In the genomic region with DNA sequence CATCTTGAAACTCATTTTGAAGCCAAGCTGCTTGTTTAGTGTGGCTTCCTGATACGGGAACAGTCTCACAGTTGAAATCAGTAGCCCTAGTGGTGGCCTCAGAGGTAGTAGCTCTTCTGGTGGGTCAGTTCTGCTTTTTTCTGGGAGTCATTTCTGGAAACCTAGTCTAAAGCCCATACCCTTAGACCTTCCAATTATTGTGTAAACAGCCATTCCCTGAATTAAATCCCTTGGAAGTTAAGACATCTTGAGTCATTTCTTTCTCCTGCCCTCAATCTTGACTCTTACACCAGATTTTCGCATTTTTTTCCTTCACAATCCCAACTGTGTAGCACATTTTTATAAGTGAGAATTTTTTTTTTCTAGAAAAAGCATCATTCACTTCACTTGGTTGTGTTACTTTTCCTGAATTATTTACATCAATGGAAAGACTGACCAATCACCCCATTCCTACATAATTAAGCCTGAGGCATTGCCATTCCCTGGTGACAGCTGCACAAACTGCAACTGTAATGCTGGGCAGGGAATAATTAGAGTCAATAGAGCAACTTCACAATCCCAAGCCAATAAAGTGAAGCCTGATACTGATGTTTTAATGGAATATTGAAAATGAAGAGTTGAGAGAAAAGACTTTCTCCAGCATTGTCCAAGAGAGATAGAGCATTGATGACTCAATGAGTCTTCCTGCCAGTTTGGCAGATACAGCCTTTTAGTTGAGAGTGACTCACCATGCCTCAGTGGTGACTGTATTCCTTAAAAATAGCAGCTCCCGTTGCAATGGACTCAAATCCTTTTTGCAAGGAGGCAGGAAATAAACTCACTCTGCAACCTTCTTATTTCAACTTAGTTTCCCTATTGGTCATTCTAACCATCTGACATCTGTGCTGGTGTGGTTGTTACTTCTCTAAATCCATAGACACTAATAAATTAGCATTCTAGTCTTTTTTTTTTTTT, we compare ENCODE assay signal across 8 cellular contexts. TPM values are rescaled to one million over a fixed set of nuclear protein-coding genes. Genes with fewer than 3 reads are reported as not detected.
DNase-seq lines count a peak whose midpoint lies in the region; TF ChIP-seq lines count a peak whose summit lies in the region.

No MANE protein-coding gene starts in this region.

- peak overlapping the region in 4 of 10 experiments; percentile 14 to 34 (median 33); a peak in 4 of 20 replicates for H3K4me3 ChIP-seq in BLaER1 treated with 17β-estradiol and CSF1 and Interleukin-3, amounts not matched to agents 10 nM and 100 nM
- H3K4me3 ChIP-seq in GM23248 (peak overlapping the region; percentile 60), osteoblast (ENCODE audit: insufficient read depth, low read length) (peak overlapping the region; percentile 53)

- peak overlapping the region in 8 of 11 experiments; percentile 31 to 85 (median 79); a peak in 15 of 22 replicates for H3K4me2 ChIP-seq in BLaER1 treated with 17β-estradiol and CSF1 and Interleukin-3, amounts not matched to agents 10 nM and 100 nM
- H3K4me2 ChIP-seq in GM23248 (ENCODE audit: unreplicated experiment): peak overlapping the region; percentile 80
- H3K4me2 ChIP-seq in osteoblast (ENCODE audit: insufficient read depth, low read length): peak overlapping the region; percentile 84

- H3K79me2 ChIP-seq in GM23248 (ENCODE audit: insufficient read depth): no peaks in the 10 kb centered on the region
- peaks cover 2% of the 10 kb centered on the region for H3K79me2 ChIP-seq in osteoblast (ENCODE audit: insufficient read depth, low read length)

- no peaks in the 10 kb centered on the region for H3K9me2 ChIP-seq in GM23248 (ENCODE audit: insufficient read depth)

- peaks cover 31% of the 10 kb centered on the region for H3F3A ChIP-seq in GM23248 (ENCODE audit: insufficient read depth)

- peak overlapping the region in 10 of 11 experiments; percentile 11 to 87 (median 66); a peak in 17 of 22 replicates for H3K27ac ChIP-seq in BLaER1 treated with 17β-estradiol and CSF1 and Interleukin-3, amounts not matched to agents 10 nM and 100 nM
- H3K27ac ChIP-seq in GM23248 (peak overlapping the region; percentile 76), epithelial cell of prostate (peak overlapping the region; percentile 78), osteoblast (ENCODE audit: low read depth, low read length) (peak overlapping the region; percentile 70)

- 22% methylated on average over 3 of the region's 3 CpGs for WGBS in GM23248 (ENCODE audit: low coverage in 1 of 2, low lambda C conversion rate in 2 of 2, missing lambda C conversion rate in 2 of 2), 2 experiments

- DNase-seq in GM23248 (peak; percentile 99), NOMO-1 treated with dmso at 0.1 percent for 144 hours (lab: John Stamatoyannopoulos, UW; ENCODE audit: unreplicated experiment) (peak; percentile 44), epithelial cell of prostate (ENCODE audit: low read depth, low spot score) (peak; percentile 96), osteoblast (ENCODE audit: insufficient read length, low spot score, missing footprints) (peak; percentile 76), NCI-H2029 treated with DMSO at 0.1 percent for 48 hours (lab: John Stamatoyannopoulos, UW) (no peak), NCI-H1048 (lab: John Stamatoyannopoulos, UW) (no peak)
- no peak for DNase-seq in activated CD4-positive, alpha-beta T cell treated with anti-CD3 and anti-CD28 coated beads for 4 hours

- TF ChIP-seq CTCF in osteoblast (IDR thresholded peaks at IDR 0.05; ENCODE audit: extremely low read depth, low read depth, low read length): peak; percentile 10

- H3K9me3 ChIP-seq in BLaER1 treated with 17β-estradiol and CSF1 and Interleukin-3, amounts not matched to agents 10 nM and 100 nM (replicated peaks in 1 of 11): peaks cover 0 to 19% (median 4%) of the 10 kb centered on the region in 11 experiments; a peak in 7 of 22 replicates
- H3K9me3 ChIP-seq in GM23248 (ENCODE audit: low read depth): no peaks in the 10 kb centered on the region
- no peaks in the 10 kb centered on the region for H3K9me3 ChIP-seq in osteoblast (ENCODE audit: low read depth, low read length)

- H2AFZ ChIP-seq in GM23248 (peak overlapping the region; percentile 9; the same call in 1 of the 2 replicates), osteoblast (ENCODE audit: low read length) (peak overlapping the region; percentile 68)

- H4K20me1 ChIP-seq in BLaER1 treated with 17β-estradiol and CSF1 and Interleukin-3, amounts not matched to agents 10 nM and 100 nM: no peaks in the 10 kb centered on the region
- H4K20me1 ChIP-seq in GM23248 (ENCODE audit: insufficient read depth) (no peaks in the 10 kb centered on the region), osteoblast (ENCODE audit: insufficient read depth, low read length) (no peaks in the 10 kb centered on the region)

- peaks cover 0 to 70% (median 34%) of the 10 kb centered on the region in 10 experiments; a peak in 15 of 20 replicates for H3K4me1 ChIP-seq in BLaER1 treated with 17β-estradiol and CSF1 and Interleukin-3, amounts not matched to agents 10 nM and 100 nM
- H3K4me1 ChIP-seq in GM23248 (ENCODE audit: insufficient read depth) (peaks cover 25% of the 10 kb centered on the region), osteoblast (ENCODE audit: insufficient read depth, low read length) (peaks cover 38% of the 10 kb centered on the region)

- peaks cover 9 to 56% (median 39%) of the 10 kb centered on the region in 11 experiments; a peak in 21 of 22 replicates for H3K36me3 ChIP-seq in BLaER1 treated with 17β-estradiol and CSF1 and Interleukin-3, amounts not matched to agents 10 nM and 100 nM
- H3K36me3 ChIP-seq in GM23248 (ENCODE audit: low read depth) (no peaks in the 10 kb centered on the region), osteoblast (ENCODE audit: insufficient read depth, low read length) (no peaks in the 10 kb centered on the region)

- no peaks in the 10 kb centered on the region for H3K27me3 ChIP-seq in BLaER1 treated with 17β-estradiol and CSF1 and Interleukin-3, amounts not matched to agents 10 nM and 100 nM
- H3K27me3 ChIP-seq in GM23248 (replicated peaks; ENCODE audit: insufficient read depth) (no peaks in the 10 kb centered on the region), osteoblast (ENCODE audit: insufficient read depth, low read length) (no peaks in the 10 kb centered on the region)

- in situ Hi-C loops in GM23248 (cut with MboI): no loop called here

- peak overlapping the region in 5 of 11 experiments; percentile 47 to 70 (median 63); a peak in 10 of 22 replicates for H3K9ac ChIP-seq in BLaER1 treated with 17β-estradiol and CSF1 and Interleukin-3, amounts not matched to agents 10 nM and 100 nM
- H3K9ac ChIP-seq in GM23248: 0 out of 2 replicates have a peak overlapping the region, but pooled peaks have one; percentile 11

RNA-seq across cellular contexts. Expression of a gene that starts 13.0 kb away (rescaled TPM):
- 4.9 and 7.6 TPM in 2 replicates for total RNA-seq in GM23248 (2014; rRNA removed; shearing (Covaris generic))
- polyA plus RNA-seq in GM23248 (2016; fragmentation: Nextera tagmentation; extraction: Ambion mirVana): 4.3 and 4.9 TPM in 2 replicates
- 8.3 and 9.1 TPM in 2 replicates for total RNA-seq in osteoblast

Comparison
In these comparisons a context has a peak if more than half of its experiments do, and no peak if none do; other contexts are left out.
1. DNase-seq: peak in GM23248 (single experiment), NOMO-1 treated with dmso at 0.1 percent for 144 hours (single experiment), epithelial cell of prostate (single experiment) and osteoblast (single experiment); none in NCI-H2029 treated with DMSO at 0.1 percent for 48 hours (single experiment), activated CD4-positive, alpha-beta T cell treated with anti-CD3 and anti-CD28 coated beads for 4 hours (0 of 2) and NCI-H1048 (single experiment).
2. Peak in every context shown above with its lines, with median percentiles within 50 percentile points of each other: H3K27ac ChIP-seq and H3K4me2 ChIP-seq.